8 cellular contexts compared by ENCODE assay signal in genomic region chr7:54758702-54759665, GRCh38. TPM values are rescaled to one million over a fixed set of nuclear protein-coding genes. Genes with fewer than 3 reads are reported as not detected.
A peak's percentile ranks its signal among the peaks of the same experiment; 100 is the strongest.
DNase-seq lines count a peak whose midpoint lies in the region; ATAC-seq and TF ChIP-seq lines count a peak whose summit lies in the region.

Gene SEC61G, minus strand, starts transcription at chr7:54759211. Its CDS starts 1,623 bp downstream, at chr7:54757588.

- DNase-seq in ELF-1 (ENCODE audit: low read depth, low spot score) (peak; percentile 96), H7 (peak; percentile 92), M059J (ENCODE audit: low read depth) (peak; percentile 97), SHP77 (lab: John Stamatoyannopoulos, UW) (peak; percentile 97 to 98), fibroblast of pulmonary artery (ENCODE audit: low read depth) (peak; percentile 98)
- DNase-seq in activated effector memory CD4-positive, alpha-beta T cell treated with Interleukin-2 at 50 U/mL for 16 hours = peak; percentile 94
- DNase-seq in natural killer cell treated with Interleukin-12 subunit alpha and Interleukin-12 subunit beta and Interleukin-15 and Interleukin-18, amount 100 ng/mL, for 72 hours (ENCODE audit: low spot score) = peak; percentile 96
- DNase-seq in stimulated activated naive CD8-positive, alpha-beta T cell treated with anti-CD3 and anti-CD28 coated beads, Interleukin-15, Interleukin-2, amounts not matched to agents 100 U/mL and 50 U/mL, for 24 hours = peak; percentile 95

- H3K36me3 ChIP-seq in H7 (replicated peaks; ENCODE audit: control insufficient read depth, insufficient read depth, low read length) = peaks cover 11% of the 10 kb centered on the region

- TF ChIP-seq CTCF in fibroblast of pulmonary artery (IDR thresholded peaks at IDR 0.05; ENCODE audit: low read length, missing control alignments) = no peak

- H3K4me1 Mint-ChIP-seq in natural killer cell treated with Interleukin-12 subunit alpha and Interleukin-12 subunit beta and Interleukin-15 and Interleukin-18, amount 100 ng/mL, for 72 hours (ENCODE audit: low read depth in 2 of 2) = peaks cover 18 to 30% of the 10 kb centered on the region in 2 donors

- H3K27ac Mint-ChIP-seq in natural killer cell treated with Interleukin-12 subunit alpha and Interleukin-12 subunit beta and Interleukin-15 and Interleukin-18, amount 100 ng/mL, for 72 hours = peak within 1 kb of the TSS; percentile 91 to 98

- peaks cover 16% of the 10 kb centered on the region for H3K36me3 Mint-ChIP-seq in natural killer cell treated with Interleukin-12 subunit alpha and Interleukin-12 subunit beta and Interleukin-15 and Interleukin-18, amount 100 ng/mL, for 72 hours

- peak within 1 kb of the TSS; percentile 98 for H3K4me3 Mint-ChIP-seq in natural killer cell treated with Interleukin-12 subunit alpha and Interleukin-12 subunit beta and Interleukin-15 and Interleukin-18, amount 100 ng/mL, for 72 hours

- peak; percentile 98 for ATAC-seq in natural killer cell treated with Interleukin-12 subunit alpha and Interleukin-12 subunit beta and Interleukin-15 and Interleukin-18, amount 100 ng/mL, for 72 hours
- peak; percentile 94 for ATAC-seq in stimulated activated naive CD8-positive, alpha-beta T cell treated with anti-CD3 and anti-CD28 coated beads, Interleukin-15, Interleukin-2, amounts not matched to agents 100 U/mL and 50 U/mL, for 24 hours

- no peaks in the 10 kb centered on the region for H3K27me3 ChIP-seq in H7 (ENCODE audit: control insufficient read depth, insufficient read depth, low read length)

- H3K9me3 Mint-ChIP-seq in natural killer cell treated with Interleukin-12 subunit alpha and Interleukin-12 subunit beta and Interleukin-15 and Interleukin-18, amount 100 ng/mL, for 72 hours = no peaks in the 10 kb centered on the region

- peak within 1 kb of the TSS; percentile 86 for H3K4me3 ChIP-seq in H7 (ENCODE audit: insufficient read depth, low read depth, low read length)
- H3K4me3 ChIP-seq in fibroblast of pulmonary artery (replicated peaks; ENCODE audit: low read depth, low read length) = peak within 1 kb of the TSS; percentile 96

- peaks cover 0 to 16% of the 10 kb centered on the region in 2 donors for H3K27me3 Mint-ChIP-seq in natural killer cell treated with Interleukin-12 subunit alpha and Interleukin-12 subunit beta and Interleukin-15 and Interleukin-18, amount 100 ng/mL, for 72 hours

RNA-seq across cellular contexts. Expression of gene SEC61G, which starts in this region (rescaled TPM):
- total RNA-seq in H7 (2014; rRNA removed; shearing (Covaris generic)) = 233 and 253 TPM in 2 replicates
- 916 and 1,395 TPM in 2 replicates for total RNA-seq in M059J (2014; rRNA removed; shearing (Covaris generic))
- 100 to 1,000 TPM; 125 to 229 TPM for total RNA-seq in natural killer cell treated with Interleukin-12 subunit alpha and Interleukin-12 subunit beta and Interleukin-15 and Interleukin-18, amount 100 ng/mL, for 72 hours

Comparison
In these comparisons a context has a peak if more than half of its experiments do, and no peak if none do; other contexts are left out.
1. Peak in every context shown above with its lines: DNase-seq, ATAC-seq and H3K4me3 ChIP-seq.